Comparison of ENCODE assay signal across 8 cellular contexts in the genomic region with DNA sequence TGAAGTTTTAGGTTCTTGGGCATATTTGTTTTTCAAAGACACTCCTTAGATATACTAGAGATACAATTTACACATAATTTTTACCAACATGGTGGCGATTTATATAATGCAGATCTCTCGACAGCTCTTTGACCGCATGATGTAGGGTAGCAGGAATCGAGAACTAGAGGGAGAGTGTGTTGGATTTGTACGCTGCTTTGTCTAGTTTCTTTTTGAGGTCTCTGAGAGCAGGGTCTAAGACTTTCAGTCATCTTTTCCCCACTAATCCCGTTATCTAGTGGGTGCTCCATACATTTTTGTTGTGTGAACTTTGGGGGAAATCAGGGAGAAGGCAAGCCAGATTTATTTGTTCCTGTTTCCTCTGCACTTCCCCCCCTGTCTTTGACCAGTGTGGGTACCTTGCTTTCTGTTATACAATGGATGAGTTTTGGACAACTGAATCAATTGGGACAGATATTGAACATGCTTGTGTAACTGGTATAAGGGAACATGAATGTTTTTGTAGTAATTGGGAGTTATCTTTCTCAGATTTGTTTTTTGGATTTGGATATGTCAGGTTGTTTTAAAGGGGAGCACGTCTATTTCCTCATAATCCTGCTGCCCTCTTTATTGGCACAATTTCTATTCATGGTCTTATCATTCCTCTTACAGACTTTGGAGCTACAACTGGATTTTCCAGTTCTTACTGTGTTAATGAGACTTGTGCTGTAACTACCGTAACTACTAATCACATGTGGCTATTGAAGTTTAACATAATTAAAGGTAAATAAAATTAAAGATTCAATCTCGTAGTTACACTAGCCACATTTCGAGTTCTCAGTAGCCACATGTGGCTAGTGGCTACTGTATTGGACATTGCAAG. TPM values are rescaled to one million over a fixed set of nuclear protein-coding genes. Genes with fewer than 3 reads are reported as not detected.
DNase-seq lines count a peak whose midpoint lies in the region; ATAC-seq lines count a peak whose summit lies in the region.

No MANE protein-coding gene starts in this region.

- DNase-seq in NCI-H2107 treated with DMSO at 0.1 percent for 48 hours (lab: John Stamatoyannopoulos, UW; ENCODE audit: unreplicated experiment): peak; percentile 49
- DNase-seq in NCI-H2107 (lab: John Stamatoyannopoulos, UW): no peak
- peak; percentile 88 for DNase-seq in NCI-H526 treated with DMSO at 0.1 percent for 48 hours (lab: John Stamatoyannopoulos, UW)
- DNase-seq in central memory CD4-positive, alpha-beta T cell: peak; percentile 13
- peak in 2 of 10 donors; percentile 13 to 34 for DNase-seq in naive thymus-derived CD8-positive, alpha-beta T cell
- no peak for DNase-seq in left lobe of liver (ENCODE audit: low spot score)

- no peaks in the 10 kb centered on the region for H3K9me3 Mint-ChIP-seq in naive thymus-derived CD8-positive, alpha-beta T cell

- POLR2A ChIA-PET in naive thymus-derived CD8-positive, alpha-beta T cell (lab: Charles Lee): interaction anchor here (1.3 kb wide), 1 partner anchor 227 kb away, joined by 9 read pairs; no protein-coding TSS in a partner anchor

- no peak for ATAC-seq in naive thymus-derived CD8-positive, alpha-beta T cell
- no peak for ATAC-seq in GM18517 (IDR thresholded peaks at IDR 0.05; ENCODE audit: unreplicated experiment)
- no peak for ATAC-seq in HG03457 (IDR thresholded peaks at IDR 0.05; ENCODE audit: unreplicated experiment)
- no peak for ATAC-seq in left lobe of liver

- peak overlapping the region; percentile 96 to 99 (median 98) for H3K4me3 Mint-ChIP-seq in naive thymus-derived CD8-positive, alpha-beta T cell

- peaks cover 19 to 59% (median 52%) of the 10 kb centered on the region in 4 donors for H3K4me1 Mint-ChIP-seq in naive thymus-derived CD8-positive, alpha-beta T cell

- H3K36me3 Mint-ChIP-seq in naive thymus-derived CD8-positive, alpha-beta T cell: peaks cover 0 to 3% (median 0%) of the 10 kb centered on the region in 3 donors

- H3K27me3 Mint-ChIP-seq in naive thymus-derived CD8-positive, alpha-beta T cell: no peaks in the 10 kb centered on the region

- peak overlapping the region; percentile 95 to 99 (median 98) for H3K27ac Mint-ChIP-seq in naive thymus-derived CD8-positive, alpha-beta T cell

RNA-seq across cellular contexts. Expression of gene FDX1, which starts 1.7 kb away (rescaled TPM):
- total RNA-seq in naive thymus-derived CD8-positive, alpha-beta T cell: 10 to 100 TPM; 11.0 to 12.4 TPM
- 10 to 100 TPM; 15.8 to 18.2 (median 17.1) TPM for polyA plus RNA-seq in naive thymus-derived CD8-positive, alpha-beta T cell
- 23.6 TPM for total RNA-seq in left lobe of liver

Comparison
In these comparisons a context has a peak if more than half of its experiments do, and no peak if none do; other contexts are left out.
1. DNase-seq: peak in NCI-H2107 treated with DMSO at 0.1 percent for 48 hours (single experiment), NCI-H526 treated with DMSO at 0.1 percent for 48 hours (single experiment) and central memory CD4-positive, alpha-beta T cell (single experiment); none in NCI-H2107 (single experiment) and left lobe of liver (single experiment).